23 cellular contexts compared by ENCODE assay signal in genomic region chr15:81072551-81072950, GRCh38.
"Had no signal": no experiment of that assay in that cellular context is flagged by ENCODE, and none has a peak within 500 bp of the region (broad histone marks: within the 10 kb centered on the region; RNA-seq: fewer than 3 reads in every experiment).

No MANE protein-coding gene starts in this region.

- H3K4me3 ChIP-seq: hepatocyte, left ventricle myocardium inferior, lung, mucosa of descending colon, ovary, right atrium auricular region, right lobe of liver, smooth muscle cell, stomach, testis, thyroid gland, transverse colon, upper lobe of left lung had no signal

- DNase-seq: islet precursor cell; left ventricle myocardium inferior; midbrain; mucosa of descending colon; naive thymus-derived CD4-positive, alpha-beta T cell; ovary; right lobe of liver; stimulated activated CD4-positive, alpha-beta T cell treated with anti-CD3 and anti-CD28 coated beads, Interleukin-1b, Interleukin-23, amount 100 ng/mL, for 48 hours; stimulated activated CD4-positive, alpha-beta T cell treated with anti-CD3 and anti-CD28 coated beads, Interleukin-2, amount 100 ng/mL, for 48 hours; stimulated activated naive B cell treated with anti-CD40 and anti-IgM and Interleukin-4, amounts not matched to agents 10 μg/mL and 1 μg/mL and 100 μg/mL, for 72 hours; stimulated activated naive CD8-positive, alpha-beta T cell treated with anti-CD3 and anti-CD28 coated beads, Interleukin-15, Interleukin-2, amounts not matched to agents 100 U/mL and 50 U/mL, for 24 hours; stomach; testis; thyroid gland; transverse colon; upper lobe of left lung had no signal

- H3K4me2 ChIP-seq: hepatocyte, smooth muscle cell had no signal

- H3K27ac ChIP-seq: hepatocyte, left ventricle myocardium inferior, ovary, right atrium auricular region, right lobe of liver, stomach, testis, thyroid gland, transverse colon, upper lobe of left lung had no signal

- H3K4me1 Mint-ChIP-seq: memory B cell; stimulated activated naive B cell treated with anti-CD40 and anti-IgM and Interleukin-4, amounts not matched to agents 10 μg/mL and 1 μg/mL and 100 μg/mL, for 72 hours had no signal

- H2AFZ ChIP-seq: hepatocyte had no signal

- H3K4me3 Mint-ChIP-seq: memory B cell; naive thymus-derived CD4-positive, alpha-beta T cell; natural killer cell treated with Interleukin-12 subunit alpha and Interleukin-12 subunit beta and Interleukin-15 and Interleukin-18, amount 100 ng/mL, for 72 hours; stimulated activated naive B cell treated with anti-CD40 and anti-IgM and Interleukin-4, amounts not matched to agents 10 μg/mL and 1 μg/mL and 100 μg/mL, for 72 hours had no signal

- H3K9me3 ChIP-seq: mucosa of descending colon, ovary, right atrium auricular region, right lobe of liver, stomach, testis, thyroid gland, transverse colon, upper lobe of left lung had no signal

- H3K4me1 ChIP-seq: right lobe of liver, stomach, testis, thyroid gland, transverse colon, upper lobe of left lung had no signal

- H3K27ac Mint-ChIP-seq: memory B cell; naive thymus-derived CD4-positive, alpha-beta T cell; natural killer cell treated with Interleukin-12 subunit alpha and Interleukin-12 subunit beta and Interleukin-15 and Interleukin-18, amount 100 ng/mL, for 72 hours; progenitor cell of endocrine pancreas; stimulated activated naive B cell treated with anti-CD40 and anti-IgM and Interleukin-4, amounts not matched to agents 10 μg/mL and 1 μg/mL and 100 μg/mL, for 72 hours had no signal

- H3K36me3 ChIP-seq: left ventricle myocardium inferior, ovary, right atrium auricular region, right lobe of liver, stomach, thyroid gland, transverse colon, upper lobe of left lung had no signal

- H3K79me2 ChIP-seq: hepatocyte had no signal

- H3K27me3 ChIP-seq: hepatocyte, ovary, right atrium auricular region, right lobe of liver, stomach, testis, thyroid gland, transverse colon, upper lobe of left lung had no signal
